ENCODE assay signal across 1 cellular context in the genomic region with DNA sequence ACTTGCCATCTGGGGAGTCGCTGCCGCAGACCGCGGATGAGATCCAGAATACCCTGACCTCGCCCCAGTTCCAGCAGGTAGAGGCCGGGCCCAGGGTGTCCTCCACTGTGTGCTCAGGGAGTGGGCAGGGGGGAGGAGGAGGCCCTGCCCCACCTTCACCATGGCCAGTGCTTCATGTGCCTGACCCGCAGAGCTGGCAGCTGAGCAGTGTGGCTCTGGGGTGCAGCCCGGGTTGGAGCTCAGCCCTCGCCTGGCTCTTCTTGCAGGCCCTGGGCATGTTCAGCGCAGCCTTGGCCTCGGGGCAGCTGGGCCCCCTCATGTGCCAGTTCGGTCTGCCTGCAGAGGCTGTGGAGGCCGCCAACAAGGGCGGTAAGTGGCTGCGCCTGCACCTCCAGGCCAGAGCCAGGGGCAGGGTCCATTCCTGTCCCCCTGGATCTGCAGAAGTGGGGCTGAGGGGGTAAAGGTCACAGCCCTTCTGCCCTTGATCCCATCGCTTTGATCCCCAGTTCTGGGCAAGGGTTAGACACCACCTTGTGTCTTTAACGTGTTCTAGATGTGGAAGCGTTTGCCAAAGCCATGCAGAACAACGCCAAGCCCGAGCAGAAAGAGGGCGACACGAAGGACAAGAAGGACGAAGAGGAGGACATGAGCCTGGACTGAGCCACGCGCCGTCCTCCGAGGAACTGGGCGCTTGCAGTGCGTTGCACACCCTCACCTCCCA.
TF ChIP-seq lines count a peak whose summit lies in the region.

No MANE protein-coding gene starts in this region.

TF ChIP-seq in HepG2, 621 proteins besides CTCF, POLR2A, EP300 and RAD21 (continued from another document):
- TF ChIP-seq EED (CRISPR knock-in tag; IDR thresholded peaks at IDR 0.05) (peak; percentile 52; the same call in 1 of the 2 replicates), NONO (IDR thresholded peaks at IDR 0.05) (no peak), NONO (CRISPR knock-in tag; conservative IDR thresholded peaks at IDR 0.05) (0 out of 2 replicates have a peak, but pooled peaks have one; percentile 31), SNAPC2 (CRISPR knock-in tag; IDR thresholded peaks at IDR 0.05) (0 out of 2 replicates have a peak, but pooled peaks have one; percentile 27), REPIN1 (CRISPR knock-in tag; IDR thresholded peaks at IDR 0.05; ENCODE audit: borderline replicate concordance, low read depth) (no peak), SRSF9 (IDR thresholded peaks at IDR 0.05; ENCODE audit: borderline replicate concordance, insufficient read depth, low read depth, low read length, poor library complexity, severe bottlenecking) (no peak), ZC3H13 (CRISPR knock-in tag; IDR thresholded peaks at IDR 0.05) (peak; percentile 40; the same call in 1 of the 2 replicates), BORCS8-MEF2B (CRISPR knock-in tag; IDR thresholded peaks at IDR 0.05) (no peak)
- TF ChIP-seq, protein P1, sequence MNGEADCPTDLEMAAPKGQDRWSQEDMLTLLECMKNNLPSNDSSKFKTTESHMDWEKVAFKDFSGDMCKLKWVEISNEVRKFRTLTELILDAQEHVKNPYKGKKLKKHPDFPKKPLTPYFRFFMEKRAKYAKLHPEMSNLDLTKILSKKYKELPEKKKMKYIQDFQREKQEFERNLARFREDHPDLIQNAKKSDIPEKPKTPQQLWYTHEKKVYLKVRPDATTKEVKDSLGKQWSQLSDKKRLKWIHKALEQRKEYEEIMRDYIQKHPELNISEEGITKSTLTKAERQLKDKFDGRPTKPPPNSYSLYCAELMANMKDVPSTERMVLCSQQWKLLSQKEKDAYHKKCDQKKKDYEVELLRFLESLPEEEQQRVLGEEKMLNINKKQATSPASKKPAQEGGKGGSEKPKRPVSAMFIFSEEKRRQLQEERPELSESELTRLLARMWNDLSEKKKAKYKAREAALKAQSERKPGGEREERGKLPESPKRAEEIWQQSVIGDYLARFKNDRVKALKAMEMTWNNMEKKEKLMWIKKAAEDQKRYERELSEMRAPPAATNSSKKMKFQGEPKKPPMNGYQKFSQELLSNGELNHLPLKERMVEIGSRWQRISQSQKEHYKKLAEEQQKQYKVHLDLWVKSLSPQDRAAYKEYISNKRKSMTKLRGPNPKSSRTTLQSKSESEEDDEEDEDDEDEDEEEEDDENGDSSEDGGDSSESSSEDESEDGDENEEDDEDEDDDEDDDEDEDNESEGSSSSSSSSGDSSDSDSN (CRISPR knock-in tag; IDR thresholded peaks at IDR 0.05): no peak
- TF ChIP-seq, protein P2, sequence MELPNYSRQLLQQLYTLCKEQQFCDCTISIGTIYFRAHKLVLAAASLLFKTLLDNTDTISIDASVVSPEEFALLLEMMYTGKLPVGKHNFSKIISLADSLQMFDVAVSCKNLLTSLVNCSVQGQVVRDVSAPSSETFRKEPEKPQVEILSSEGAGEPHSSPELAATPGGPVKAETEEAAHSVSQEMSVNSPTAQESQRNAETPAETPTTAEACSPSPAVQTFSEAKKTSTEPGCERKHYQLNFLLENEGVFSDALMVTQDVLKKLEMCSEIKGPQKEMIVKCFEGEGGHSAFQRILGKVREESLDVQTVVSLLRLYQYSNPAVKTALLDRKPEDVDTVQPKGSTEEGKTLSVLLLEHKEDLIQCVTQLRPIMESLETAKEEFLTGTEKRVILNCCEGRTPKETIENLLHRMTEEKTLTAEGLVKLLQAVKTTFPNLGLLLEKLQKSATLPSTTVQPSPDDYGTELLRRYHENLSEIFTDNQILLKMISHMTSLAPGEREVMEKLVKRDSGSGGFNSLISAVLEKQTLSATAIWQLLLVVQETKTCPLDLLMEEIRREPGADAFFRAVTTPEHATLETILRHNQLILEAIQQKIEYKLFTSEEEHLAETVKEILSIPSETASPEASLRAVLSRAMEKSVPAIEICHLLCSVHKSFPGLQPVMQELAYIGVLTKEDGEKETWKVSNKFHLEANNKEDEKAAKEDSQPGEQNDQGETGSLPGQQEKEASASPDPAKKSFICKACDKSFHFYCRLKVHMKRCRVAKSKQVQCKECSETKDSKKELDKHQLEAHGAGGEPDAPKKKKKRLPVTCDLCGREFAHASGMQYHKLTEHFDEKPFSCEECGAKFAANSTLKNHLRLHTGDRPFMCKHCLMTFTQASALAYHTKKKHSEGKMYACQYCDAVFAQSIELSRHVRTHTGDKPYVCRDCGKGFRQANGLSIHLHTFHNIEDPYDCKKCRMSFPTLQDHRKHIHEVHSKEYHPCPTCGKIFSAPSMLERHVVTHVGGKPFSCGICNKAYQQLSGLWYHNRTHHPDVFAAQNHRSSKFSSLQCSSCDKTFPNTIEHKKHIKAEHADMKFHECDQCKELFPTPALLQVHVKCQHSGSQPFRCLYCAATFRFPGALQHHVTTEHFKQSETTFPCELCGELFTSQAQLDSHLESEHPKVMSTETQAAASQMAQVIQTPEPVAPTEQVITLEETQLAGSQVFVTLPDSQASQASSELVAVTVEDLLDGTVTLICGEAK (IDR thresholded peaks at IDR 0.05): no peak
- TF ChIP-seq, protein P2 (CRISPR knock-in tag; IDR thresholded peaks at IDR 0.05): no peak
TF ChIP-seq in HepG2: peak in this region for 22.
